1 cellular context compared by ENCODE assay signal in the genomic region with DNA sequence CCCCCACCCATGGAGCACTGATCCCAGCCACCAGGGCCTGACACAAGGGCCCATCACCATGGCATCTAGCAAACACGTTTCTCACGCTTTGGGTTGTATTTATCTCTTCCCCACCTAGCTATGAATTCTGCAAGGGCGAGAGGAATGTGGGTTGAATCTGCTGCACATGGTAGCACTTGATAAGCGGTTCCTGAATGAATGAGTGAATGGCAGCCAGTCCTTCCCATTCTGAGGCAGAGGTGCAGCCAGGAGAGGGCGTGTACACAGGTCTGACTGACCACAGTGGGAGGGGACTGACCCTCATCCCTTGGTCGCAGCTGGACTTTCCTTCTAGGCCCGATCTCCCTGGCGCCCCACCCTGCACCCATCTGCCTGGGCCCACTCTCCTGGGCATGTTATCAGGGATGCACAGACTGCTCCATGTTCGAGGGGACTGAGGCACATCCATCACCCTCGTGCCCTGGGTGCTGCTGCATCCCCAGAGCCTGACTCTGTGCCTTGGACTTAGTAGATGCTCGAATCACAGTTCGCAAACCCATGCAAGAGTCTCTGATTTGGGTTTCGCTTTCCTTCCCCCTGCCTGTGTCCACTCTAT.
TF ChIP-seq lines count a peak whose summit lies in the region.

No MANE protein-coding gene starts in this region.

TF ChIP-seq in K562, 482 proteins besides CTCF, POLR2A, EP300 and RAD21 (continued from another document):
- no peak for TF ChIP-seq ZNF592 (IDR thresholded peaks at IDR 0.05)
- TF ChIP-seq HMBOX1 (IDR thresholded peaks at IDR 0.05): no peak
- peak in 1 of 2 experiments; percentile 69; a peak in 1 of 4 replicates for TF ChIP-seq FOXA3 (CRISPR knock-in tag; conservative IDR thresholded peaks at IDR 0.05 in 1 of 2, IDR thresholded peaks at IDR 0.05 in 1 of 2)
- no peak for TF ChIP-seq PATZ1 (CRISPR knock-in tag; IDR thresholded peaks at IDR 0.05; ENCODE audit: borderline replicate concordance)
- TF ChIP-seq NCOR1 (IDR thresholded peaks at IDR 0.05): peak; percentile 76
- peak; percentile 38; the same call in 1 of the 2 replicates for TF ChIP-seq STAT5A (IDR thresholded peaks at IDR 0.05; ENCODE audit: borderline replicate concordance, low read length)
- TF ChIP-seq CBFA2T2 (conservative IDR thresholded peaks at IDR 0.05): peak; percentile 74
- peak; percentile 87 for TF ChIP-seq TEAD4 (IDR thresholded peaks at IDR 0.05; ENCODE audit: low read length)
- no peak for TF ChIP-seq TEAD4 (CRISPR knock-in tag; IDR thresholded peaks at IDR 0.05; ENCODE audit: borderline replicate concordance)
- TF ChIP-seq, protein P1, sequence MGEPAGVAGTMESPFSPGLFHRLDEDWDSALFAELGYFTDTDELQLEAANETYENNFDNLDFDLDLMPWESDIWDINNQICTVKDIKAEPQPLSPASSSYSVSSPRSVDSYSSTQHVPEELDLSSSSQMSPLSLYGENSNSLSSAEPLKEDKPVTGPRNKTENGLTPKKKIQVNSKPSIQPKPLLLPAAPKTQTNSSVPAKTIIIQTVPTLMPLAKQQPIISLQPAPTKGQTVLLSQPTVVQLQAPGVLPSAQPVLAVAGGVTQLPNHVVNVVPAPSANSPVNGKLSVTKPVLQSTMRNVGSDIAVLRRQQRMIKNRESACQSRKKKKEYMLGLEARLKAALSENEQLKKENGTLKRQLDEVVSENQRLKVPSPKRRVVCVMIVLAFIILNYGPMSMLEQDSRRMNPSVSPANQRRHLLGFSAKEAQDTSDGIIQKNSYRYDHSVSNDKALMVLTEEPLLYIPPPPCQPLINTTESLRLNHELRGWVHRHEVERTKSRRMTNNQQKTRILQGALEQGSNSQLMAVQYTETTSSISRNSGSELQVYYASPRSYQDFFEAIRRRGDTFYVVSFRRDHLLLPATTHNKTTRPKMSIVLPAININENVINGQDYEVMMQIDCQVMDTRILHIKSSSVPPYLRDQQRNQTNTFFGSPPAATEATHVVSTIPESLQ (CRISPR knock-in tag; IDR thresholded peaks at IDR 0.05): no peak
- TF ChIP-seq ARID1B (IDR thresholded peaks at IDR 0.05): peak; percentile 83
- no peak for TF ChIP-seq ILF3 (IDR thresholded peaks at IDR 0.05; ENCODE audit: borderline replicate concordance)
- peak; percentile 29 to 36; a peak in 1 of 4 replicates for TF ChIP-seq KDM1A (IDR thresholded peaks at IDR 0.05)
- TF ChIP-seq ATF7 (IDR thresholded peaks at IDR 0.05): peak; percentile 15; the same call in 1 of the 2 replicates
